ENCODE assay signal across 22 cellular contexts in genomic region chr4:107950746-107951540, GRCh38.
"Had no signal": no experiment of that assay in that cellular context is flagged by ENCODE, and none has a peak within 500 bp of the region (broad histone marks: within the 10 kb centered on the region; RNA-seq: fewer than 3 reads in every experiment).

No MANE protein-coding gene starts in this region.

- H3K4me3 Mint-ChIP-seq: activated CD4-positive, alpha-beta memory T cell treated with anti-CD3 and anti-CD28 coated beads, Interleukin-2, amount 10 ng/mL, durations not matched to agents 7 days and 5 days; activated naive CD4-positive, alpha-beta T cell treated with anti-CD3 and anti-CD28 coated beads, Interleukin-2, amount 50 U/mL, for 24 hours; activated T-cell treated with anti-CD3 and anti-CD28 coated beads, Interleukin-2, amount 50 U/mL, for 24 hours; central memory CD8-positive, alpha-beta T cell; effector memory CD8-positive, alpha-beta T cell; memory B cell; nephron; stimulated activated naive B cell treated with anti-CD40 and anti-IgM and Interleukin-4, amounts not matched to agents 10 μg/mL and 1 μg/mL and 100 μg/mL, for 72 hours; WTC11 had no signal

- H3K79me2 ChIP-seq: hepatocyte had no signal

- H3K27ac ChIP-seq: body of pancreas, hepatocyte, left ventricle myocardium inferior, psoas muscle, right lobe of liver, thyroid gland had no signal

- H3K27me3 ChIP-seq: body of pancreas, hepatocyte, right lobe of liver, thyroid gland had no signal

- H2AFZ ChIP-seq: hepatocyte had no signal

- H3K9me3 ChIP-seq: left ventricle myocardium inferior, psoas muscle, right lobe of liver, thyroid gland had no signal

- H3K4me1 ChIP-seq: body of pancreas, left ventricle myocardium inferior, psoas muscle, right lobe of liver, thyroid gland had no signal

- H3K4me1 Mint-ChIP-seq: activated CD4-positive, alpha-beta memory T cell treated with anti-CD3 and anti-CD28 coated beads, Interleukin-2, amount 10 ng/mL, durations not matched to agents 7 days and 5 days; activated naive CD4-positive, alpha-beta T cell treated with anti-CD3 and anti-CD28 coated beads, Interleukin-2, amount 50 U/mL, for 24 hours; central memory CD8-positive, alpha-beta T cell; memory B cell; nephron; stimulated activated naive B cell treated with anti-CD40 and anti-IgM and Interleukin-4, amounts not matched to agents 10 μg/mL and 1 μg/mL and 100 μg/mL, for 72 hours; WTC11 had no signal

- H3K4me2 ChIP-seq: hepatocyte had no signal

- H3K27me3 Mint-ChIP-seq: activated CD4-positive, alpha-beta memory T cell treated with anti-CD3 and anti-CD28 coated beads, Interleukin-2, amount 10 ng/mL, durations not matched to agents 7 days and 5 days; activated naive CD4-positive, alpha-beta T cell treated with anti-CD3 and anti-CD28 coated beads, Interleukin-2, amount 50 U/mL, for 24 hours; activated T-cell treated with anti-CD3 and anti-CD28 coated beads, Interleukin-2, amount 50 U/mL, for 24 hours; memory B cell; stimulated activated naive B cell treated with anti-CD40 and anti-IgM and Interleukin-4, amounts not matched to agents 10 μg/mL and 1 μg/mL and 100 μg/mL, for 72 hours had no signal

- ATAC-seq: body of pancreas; effector memory CD8-positive, alpha-beta T cell; psoas muscle; right lobe of liver; stimulated activated naive B cell treated with anti-CD40 and anti-IgM and Interleukin-4, amounts not matched to agents 10 μg/mL and 1 μg/mL and 100 μg/mL, for 72 hours; WTC11 had no signal

- H3K4me3 ChIP-seq: body of pancreas, hepatocyte, left ventricle myocardium inferior, psoas muscle, right lobe of liver, thyroid gland had no signal

- DNase-seq: activated CD4-positive, alpha-beta memory T cell treated with anti-CD3 and anti-CD28 coated beads, Interleukin-2, amount 10 ng/mL, durations not matched to agents 7 days and 5 days; activated CD4-positive, alpha-beta T cell treated with anti-CD3 and anti-CD28 coated beads for 4 hours; activated T-cell treated with anti-CD3 and anti-CD28 coated beads, Interleukin-2, amount 50 U/mL, for 24 hours; body of pancreas; effector memory CD8-positive, alpha-beta T cell; erythroblast; kidney; left ventricle myocardium inferior; psoas muscle; right lobe of liver; stimulated activated CD4-positive, alpha-beta T cell treated with anti-CD3 and anti-CD28 coated beads, Interleukin-2, amount 100 ng/mL, for 48 hours; stimulated activated naive B cell treated with anti-CD40 and anti-IgM and Interleukin-4, amounts not matched to agents 10 μg/mL and 1 μg/mL and 100 μg/mL, for 72 hours; SW 1271; thyroid gland had no signal

- H3K27ac Mint-ChIP-seq: activated CD4-positive, alpha-beta memory T cell treated with anti-CD3 and anti-CD28 coated beads, Interleukin-2, amount 10 ng/mL, durations not matched to agents 7 days and 5 days; activated naive CD4-positive, alpha-beta T cell treated with anti-CD3 and anti-CD28 coated beads, Interleukin-2, amount 50 U/mL, for 24 hours; activated T-cell treated with anti-CD3 and anti-CD28 coated beads, Interleukin-2, amount 50 U/mL, for 24 hours; effector memory CD8-positive, alpha-beta T cell; memory B cell; nephron; stimulated activated naive B cell treated with anti-CD40 and anti-IgM and Interleukin-4, amounts not matched to agents 10 μg/mL and 1 μg/mL and 100 μg/mL, for 72 hours; WTC11 had no signal

- FAIRE-seq: kidney, TTC549, urothelium cell line had no signal
